In the genomic region with DNA sequence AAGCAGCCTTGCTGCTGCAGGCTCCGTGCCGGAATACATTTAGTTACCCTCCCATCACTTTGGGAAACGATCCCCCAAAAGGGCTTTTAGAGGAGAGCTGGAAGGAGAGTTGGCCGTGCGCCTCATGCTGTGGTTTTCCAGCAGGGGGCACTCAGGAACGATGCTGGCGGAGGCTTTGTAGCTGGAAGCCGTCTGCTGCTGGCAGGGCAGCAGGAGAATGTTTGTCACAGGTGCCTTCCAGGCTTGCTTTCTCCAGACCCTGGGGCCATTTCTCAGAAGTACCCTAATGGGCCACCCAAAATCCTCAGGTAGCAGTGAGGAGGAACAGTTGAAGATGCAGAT, we compare ENCODE assay signal across 8 cellular contexts. TPM values are rescaled to one million over a fixed set of nuclear protein-coding genes. Genes with fewer than 3 reads are reported as not detected.
DNase-seq lines count a peak whose midpoint lies in the region; ATAC-seq and TF ChIP-seq lines count a peak whose summit lies in the region.

No MANE protein-coding gene starts in this region.

- TF ChIP-seq CTCF in natural killer cell (IDR thresholded peaks at IDR 0.05) = peak; percentile 11
- TF ChIP-seq CTCF in heart left ventricle (IDR thresholded peaks at IDR 0.05) = peak; percentile 51 to 78 (median 64)
- peak; percentile 91 for TF ChIP-seq CTCF in retinal pigment epithelial cell (conservative IDR thresholded peaks at IDR 0.05; ENCODE audit: low read depth, low read length)

- H3K27me3 Mint-ChIP-seq in natural killer cell (ENCODE audit: low read depth in 2 of 2) = no peaks in the 10 kb centered on the region
- H3K27me3 Mint-ChIP-seq in natural killer cell treated with Interleukin-12 subunit alpha and Interleukin-12 subunit beta and Interleukin-15 and Interleukin-18, amount 100 ng/mL, for 72 hours = no peaks in the 10 kb centered on the region

- H3K36me3 ChIP-seq in heart left ventricle = peaks cover 0 to 71% (median 42%) of the 10 kb centered on the region in 9 donors

- H3K9me3 Mint-ChIP-seq in natural killer cell = no peaks in the 10 kb centered on the region
- H3K9me3 Mint-ChIP-seq in natural killer cell treated with Interleukin-12 subunit alpha and Interleukin-12 subunit beta and Interleukin-15 and Interleukin-18, amount 100 ng/mL, for 72 hours = no peaks in the 10 kb centered on the region

- H3K36me3 Mint-ChIP-seq in natural killer cell = no peaks in the 10 kb centered on the region
- H3K36me3 Mint-ChIP-seq in natural killer cell treated with Interleukin-12 subunit alpha and Interleukin-12 subunit beta and Interleukin-15 and Interleukin-18, amount 100 ng/mL, for 72 hours = peaks cover 6% of the 10 kb centered on the region

- intact Hi-C loops in natural killer cell (cut with micrococcal nuclease) (loop anchor here (10.0 kb wide), 1 partner anchor 55 kb away; no protein-coding TSS in a partner anchor), heart left ventricle (cut with DNase I) (loop anchor here in 8 of 10 donors (1.0 to 10.0 kb wide), 7 partner anchors 315 to 399 kb away; a partner anchor contains a TSS)

- no peak overlapping the region for H3K4me3 Mint-ChIP-seq in natural killer cell
- H3K4me3 Mint-ChIP-seq in natural killer cell treated with Interleukin-12 subunit alpha and Interleukin-12 subunit beta and Interleukin-15 and Interleukin-18, amount 100 ng/mL, for 72 hours = no peak overlapping the region

- H3K4me1 ChIP-seq in heart left ventricle = peaks cover 0 to 4% (median 0%) of the 10 kb centered on the region in 12 donors

- TF ChIP-seq POLR2A in heart left ventricle (IDR thresholded peaks at IDR 0.05) = no peak

- WGBS in heart left ventricle, 4 donors = 17 to 41% (median 34%) methylated on average over 8 of the region's 8 CpGs

- no peak for DNase-seq in natural killer cell
- no peak for DNase-seq in natural killer cell treated with Interleukin-12 subunit alpha and Interleukin-12 subunit beta and Interleukin-15 and Interleukin-18, amount 100 ng/mL, for 72 hours (ENCODE audit: low spot score)
- DNase-seq in NCI-H69 (lab: John Stamatoyannopoulos, UW) = peak; percentile 89
- DNase-seq in activated effector memory CD4-positive, alpha-beta T cell treated with Interleukin-2 at 50 U/mL for 16 hours = peak; percentile 8
- peak; percentile 45 to 76 (median 59) for DNase-seq in heart left ventricle
- DNase-seq in retinal pigment epithelial cell (ENCODE audit: low read depth) = no peak

- ATAC-seq in natural killer cell = no peak
- no peak for ATAC-seq in natural killer cell treated with Interleukin-12 subunit alpha and Interleukin-12 subunit beta and Interleukin-15 and Interleukin-18, amount 100 ng/mL, for 72 hours
- peak in 3 of 4 donors; percentile 66 to 77 (median 74) for ATAC-seq in heart left ventricle
- ATAC-seq in HG03139 (IDR thresholded peaks at IDR 0.05; ENCODE audit: unreplicated experiment) = no peak
- ATAC-seq in HG02642 (IDR thresholded peaks at IDR 0.05; ENCODE audit: poor library complexity, unreplicated experiment) = no peak

- H3K4me1 Mint-ChIP-seq in natural killer cell = peaks cover 5% of the 10 kb centered on the region in 2 donors
- H3K4me1 Mint-ChIP-seq in natural killer cell treated with Interleukin-12 subunit alpha and Interleukin-12 subunit beta and Interleukin-15 and Interleukin-18, amount 100 ng/mL, for 72 hours (ENCODE audit: low read depth in 2 of 2) = peaks cover 0 to 3% of the 10 kb centered on the region in 2 donors

- H3K27ac Mint-ChIP-seq in natural killer cell = no peak overlapping the region
- H3K27ac Mint-ChIP-seq in natural killer cell treated with Interleukin-12 subunit alpha and Interleukin-12 subunit beta and Interleukin-15 and Interleukin-18, amount 100 ng/mL, for 72 hours = peak overlapping the region in 1 of 2 donors; percentile 15

- no peak overlapping the region for H3K27ac ChIP-seq in heart left ventricle

- H3K4me3 ChIP-seq in heart left ventricle = no peak overlapping the region
- no peak overlapping the region for H3K4me3 ChIP-seq in retinal pigment epithelial cell (ENCODE audit: low read length)

- no peaks in the 10 kb centered on the region for H3K27me3 ChIP-seq in heart left ventricle

- H3K9me3 ChIP-seq in heart left ventricle = no peaks in the 10 kb centered on the region

RNA-seq across cellular contexts. Expression of a gene that starts 30.0 kb away (rescaled TPM):
- total RNA-seq in natural killer cell (under 1 TPM; 0.35 to 0.93 (median 0.54) TPM), heart left ventricle (not detected)
- under 1 TPM; 0.07 to 0.17 TPM for total RNA-seq in natural killer cell treated with Interleukin-12 subunit alpha and Interleukin-12 subunit beta and Interleukin-15 and Interleukin-18, amount 100 ng/mL, for 72 hours
- under 1 TPM; 0.03 to 0.11 TPM for polyA plus RNA-seq in heart left ventricle

Comparison
In these comparisons a context has a peak if more than half of its experiments do, and no peak if none do; other contexts are left out.
1. ATAC-seq: peak in heart left ventricle (3 of 4); none in natural killer cell (0 of 3), natural killer cell treated with Interleukin-12 subunit alpha and Interleukin-12 subunit beta and Interleukin-15 and Interleukin-18, amount 100 ng/mL, for 72 hours (0 of 2), HG03139 (single experiment) and HG02642 (single experiment).
2. DNase-seq: peak in NCI-H69 (single experiment), activated effector memory CD4-positive, alpha-beta T cell treated with Interleukin-2 at 50 U/mL for 16 hours (single experiment) and heart left ventricle (5 of 5); none in natural killer cell (single experiment), natural killer cell treated with Interleukin-12 subunit alpha and Interleukin-12 subunit beta and Interleukin-15 and Interleukin-18, amount 100 ng/mL, for 72 hours (single experiment) and retinal pigment epithelial cell (single experiment).
3. CTCF ChIP-seq: peak in every context shown above with its lines; median percentile 91 in retinal pigment epithelial cell; 64 in heart left ventricle; 11 in natural killer cell.